In genomic region chr12:92574046-92574783, GRCh38 we compare ENCODE assay signal across 9 cellular contexts.
DNase-seq lines count a peak whose midpoint lies in the region; ATAC-seq and TF ChIP-seq lines count a peak whose summit lies in the region.
"Had no signal": no experiment of that assay in that cellular context is flagged by ENCODE, and none has a peak within 500 bp of the region (broad histone marks: within the 10 kb centered on the region; RNA-seq: fewer than 3 reads in every experiment).

No MANE protein-coding gene starts in this region.

- DNase-seq in Daoy (ENCODE audit: low read depth): peak; percentile 23
- peak; percentile 22 for DNase-seq in LNCaP clone FGC (ENCODE audit: low read depth)
- peak; percentile 47 for DNase-seq in amniotic epithelial cell (ENCODE audit: low read depth)
- no peak for DNase-seq in GDM1 (lab: John Stamatoyannopoulos, UW)
- no peak for DNase-seq in activated CD4-positive, alpha-beta T cell treated with anti-CD3 and anti-CD28 coated beads for 48 hours

- TF ChIP-seq CTCF in LNCaP clone FGC (IDR thresholded peaks at IDR 0.05; ENCODE audit: control insufficient read depth, extremely low read depth, insufficient read depth) (peak; percentile 39), nephron (IDR thresholded peaks at IDR 0.05; ENCODE audit: unreplicated experiment in 3 of 3) (peak in 2 of 3 experiments; percentile 4 to 36)

- H3K4me3 ChIP-seq in LNCaP clone FGC (ENCODE audit: low read depth, low read length): no peak overlapping the region
- H3K4me3 ChIP-seq: skin epidermis had no signal

- no peaks in the 10 kb centered on the region for H3K9me3 Mint-ChIP-seq in nephron

- H3K36me3 Mint-ChIP-seq in nephron (ENCODE audit: low read depth): no peaks in the 10 kb centered on the region

- H3K4me3 Mint-ChIP-seq in nephron: no peak overlapping the region

- peak overlapping the region; percentile 15 to 86 (median 24) for H3K27ac Mint-ChIP-seq in nephron

- H3K4me1 Mint-ChIP-seq in nephron: peaks cover 18% of the 10 kb centered on the region

- ATAC-seq in GM21576 (IDR thresholded peaks at IDR 0.05; ENCODE audit: unreplicated experiment): no peak
- ATAC-seq in HG02840 (IDR thresholded peaks at IDR 0.05; ENCODE audit: low FRiP score, unreplicated experiment): no peak

- H3K27me3 Mint-ChIP-seq in nephron (ENCODE audit: low read depth): no peaks in the 10 kb centered on the region

Comparison
In these comparisons a context has a peak if more than half of its experiments do, and no peak if none do; other contexts are left out.
1. DNase-seq: peak in Daoy (single experiment), LNCaP clone FGC (single experiment) and amniotic epithelial cell (single experiment); none in GDM1 (single experiment) and activated CD4-positive, alpha-beta T cell treated with anti-CD3 and anti-CD28 coated beads for 48 hours (single experiment).